Comparison of ENCODE assay signal across 14 cellular contexts in the genomic region with DNA sequence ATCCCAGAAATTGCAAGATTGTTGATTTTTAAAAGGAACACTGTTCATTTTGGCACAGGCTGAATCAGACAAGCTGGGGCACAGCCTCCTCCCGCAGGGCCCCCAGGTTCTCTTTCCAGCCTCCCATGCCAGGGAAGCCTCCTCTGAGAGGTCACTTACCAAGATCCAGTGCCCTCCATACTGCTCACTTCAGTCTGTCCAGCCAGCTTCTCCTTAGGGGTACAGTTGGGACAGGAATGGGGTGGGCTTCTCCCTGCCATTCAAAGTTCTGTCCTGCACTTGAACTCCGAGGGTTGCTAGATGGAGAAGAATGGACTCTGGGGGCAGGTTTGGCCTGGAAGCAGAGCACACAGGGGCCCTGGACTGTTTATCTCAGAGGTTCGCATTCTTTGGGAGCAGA. TPM values are rescaled to one million over a fixed set of nuclear protein-coding genes. Genes with fewer than 3 reads are reported as not detected.
DNase-seq lines count a peak whose midpoint lies in the region; ATAC-seq and TF ChIP-seq lines count a peak whose summit lies in the region.
"Had no signal": no experiment of that assay in that cellular context is flagged by ENCODE, and none has a peak within 500 bp of the region (broad histone marks: within the 10 kb centered on the region; RNA-seq: fewer than 3 reads in every experiment).

No MANE protein-coding gene starts in this region.

- TF ChIP-seq CTCF in neural crest cell (conservative IDR thresholded peaks at IDR 0.05) (no peak), type B pancreatic cell (conservative IDR thresholded peaks at IDR 0.05) (no peak)

- no peak for ATAC-seq in left cardiac atrium
- ATAC-seq: CD8-positive, alpha-beta T cell had no signal

- intact Hi-C loops in cardiac septum (cut with DNase I), result loop anchor here (10.0 kb wide), 1 partner anchor 420 kb away; no protein-coding TSS in a partner anchor
- intact Hi-C loops in left cardiac atrium (cut with DNase I), result loop anchor here in 1 of 2 donors (10.0 kb wide), 1 partner anchor 420 kb away; no protein-coding TSS in a partner anchor

- H3K27me3 Mint-ChIP-seq in neural crest cell (ENCODE audit: low read depth) (peaks cover 71% of the 10 kb centered on the region), type B pancreatic cell (peaks cover 37% of the 10 kb centered on the region)

- no peak overlapping the region for H3K4me3 Mint-ChIP-seq in neural crest cell
- no peak overlapping the region for H3K4me3 Mint-ChIP-seq in type B pancreatic cell
- H3K4me3 Mint-ChIP-seq: B cell; CD8-positive, alpha-beta T cell; GM23338; HFFc6 had no signal

- H3K4me1 Mint-ChIP-seq in neural crest cell (peaks cover 32% of the 10 kb centered on the region), type B pancreatic cell (ENCODE audit: unreplicated experiment) (peaks cover 3% of the 10 kb centered on the region)

- H3K27ac Mint-ChIP-seq in neural crest cell (ENCODE audit: unreplicated experiment) (peak overlapping the region; percentile 50), type B pancreatic cell (no peak overlapping the region)
- H3K27ac Mint-ChIP-seq: B cell; CD8-positive, alpha-beta T cell; GM23338; HFFc6 had no signal

- H3K9me3 Mint-ChIP-seq in neural crest cell (no peaks in the 10 kb centered on the region), type B pancreatic cell (no peaks in the 10 kb centered on the region)
- H3K9me3 Mint-ChIP-seq: CD8-positive, alpha-beta T cell; GM23338; HFFc6 had no signal

- no peaks in the 10 kb centered on the region for H3K36me3 Mint-ChIP-seq in neural crest cell (ENCODE audit: low read depth)
- H3K36me3 Mint-ChIP-seq in type B pancreatic cell, result no peaks in the 10 kb centered on the region
- H3K36me3 Mint-ChIP-seq: CD8-positive, alpha-beta T cell had no signal

- peak; percentile 55 for DNase-seq in cardiac septum (ENCODE audit: low spot score)
- DNase-seq in left cardiac atrium, result no peak
- no peak for DNase-seq in neural crest cell (ENCODE audit: low read depth, low spot score)
- DNase-seq in type B pancreatic cell (ENCODE audit: extremely low spot score, unreplicated experiment), result peak; percentile 36
- DNase-seq in NCI-H446 (lab: John Stamatoyannopoulos, UW), result no peak
- DNase-seq in NCI-H524 treated with DMSO at 0.1 percent for 48 hours (lab: John Stamatoyannopoulos, UW), result no peak
- DNase-seq: Calu3, DMS79 treated with DMSO at 0.1 percent for 48 hours, GF-D8, HCEC 1CT, HFFc6 had no signal

RNA-seq across cellular contexts. Expression of a gene that starts 7.5 kb away (rescaled TPM):
- total RNA-seq in cardiac septum, result 7.0 TPM
- total RNA-seq in left cardiac atrium, result 10 to 100 TPM in 1 of 2 donors, 1 to 10 TPM in 1; 8.5 to 21.0 TPM
- total RNA-seq in neural crest cell, result 15.4 and 16.4 TPM in 2 replicates
- 5.4 and 23.6 TPM in 2 replicates for total RNA-seq in type B pancreatic cell (ENCODE audit: low replicate concordance)
- total RNA-seq: B cell; CD8-positive, alpha-beta T cell had no signal

Comparison
In these comparisons a context has a peak if more than half of its experiments do, and no peak if none do; other contexts are left out.
1. DNase-seq: peak in cardiac septum (single experiment) and type B pancreatic cell (single experiment); none in left cardiac atrium (single experiment), neural crest cell (single experiment), NCI-H446 (0 of 2) and NCI-H524 treated with DMSO at 0.1 percent for 48 hours (single experiment).